ENCODE assay signal across 9 cellular contexts in genomic region chr18:54147439-54147838, GRCh38.
DNase-seq lines count a peak whose midpoint lies in the region; ATAC-seq lines count a peak whose summit lies in the region.
"Had no signal": no experiment of that assay in that cellular context is flagged by ENCODE, and none has a peak within 500 bp of the region (broad histone marks: within the 10 kb centered on the region; RNA-seq: fewer than 3 reads in every experiment).

No MANE protein-coding gene starts in this region.

- H3K4me3 Mint-ChIP-seq in CD8-positive, alpha-beta memory T cell: no peak overlapping the region
- H3K4me3 Mint-ChIP-seq: naive B cell had no signal

- no peaks in the 10 kb centered on the region for H3K36me3 ChIP-seq in CD8-positive, alpha-beta memory T cell (ENCODE audit: insufficient read depth, low read length)

- H3K9me3 ChIP-seq in CD8-positive, alpha-beta memory T cell (ENCODE audit: low read length): no peaks in the 10 kb centered on the region

- CTCF ChIA-PET in CD8-positive, alpha-beta memory T cell (lab: Charles Lee): interaction anchor here (1.2 kb wide), 1 partner anchor 76 kb away, joined by 3 read pairs; no protein-coding TSS in a partner anchor

- H3K27ac Mint-ChIP-seq in CD8-positive, alpha-beta memory T cell: peak overlapping the region in 1 of 8 donors; percentile 20

- H3K36me3 Mint-ChIP-seq in CD8-positive, alpha-beta memory T cell: peaks cover 10 to 18% (median 10%) of the 10 kb centered on the region in 3 donors

- H3K27me3 Mint-ChIP-seq in CD8-positive, alpha-beta memory T cell: no peaks in the 10 kb centered on the region
- H3K27me3 Mint-ChIP-seq: naive B cell had no signal

- no peaks in the 10 kb centered on the region for H3K27me3 ChIP-seq in CD8-positive, alpha-beta memory T cell (ENCODE audit: insufficient read depth, low read length, poor library complexity, severe bottlenecking)

- no peak overlapping the region for H3K27ac ChIP-seq in CD8-positive, alpha-beta memory T cell (ENCODE audit: low read depth, low read length)

- peaks cover 10 to 15% (median 13%) of the 10 kb centered on the region in 3 donors for H3K4me1 Mint-ChIP-seq in CD8-positive, alpha-beta memory T cell
- H3K4me1 Mint-ChIP-seq: naive B cell had no signal

- no peak overlapping the region for H3K4me3 ChIP-seq in CD8-positive, alpha-beta memory T cell (ENCODE audit: low read length)

- POLR2A ChIA-PET in CD8-positive, alpha-beta memory T cell (lab: Charles Lee): interaction anchor here (0.6 to 0.7 kb wide), 2 partner anchors 76 to 123 kb away, joined by 3 to 5 read pairs; no protein-coding TSS in a partner anchor

- no peaks in the 10 kb centered on the region for H3K4me1 ChIP-seq in CD8-positive, alpha-beta memory T cell (ENCODE audit: insufficient read depth, low read length)

- ATAC-seq in GM21619 (IDR thresholded peaks at IDR 0.05; ENCODE audit: unreplicated experiment): peak; percentile 81
- ATAC-seq in HG03457 (IDR thresholded peaks at IDR 0.05; ENCODE audit: unreplicated experiment): peak; percentile 72

- peaks cover 0 to 8% (median 0%) of the 10 kb centered on the region in 5 donors for H3K9me3 Mint-ChIP-seq in CD8-positive, alpha-beta memory T cell

- DNase-seq in NCI-H524 (lab: John Stamatoyannopoulos, UW): peak; percentile 25 to 80
- DNase-seq in NCI-H524 treated with DMSO at 0.1 percent for 48 hours (lab: John Stamatoyannopoulos, UW): no peak
- DNase-seq in myocyte (ENCODE audit: low read depth): peak; percentile 68
- DNase-seq in CD8-positive, alpha-beta memory T cell: no peak
- DNase-seq in SHP77 treated with DMSO at 0.1 percent for 48 hours (lab: John Stamatoyannopoulos, UW): no peak
- DNase-seq in AG08396 (ENCODE audit: low spot score): no peak
- DNase-seq: naive B cell had no signal

Comparison
In these comparisons a context has a peak if more than half of its experiments do, and no peak if none do; other contexts are left out.
1. DNase-seq: peak in NCI-H524 (2 of 2) and myocyte (single experiment); none in NCI-H524 treated with DMSO at 0.1 percent for 48 hours (single experiment), CD8-positive, alpha-beta memory T cell (0 of 5), SHP77 treated with DMSO at 0.1 percent for 48 hours (single experiment) and AG08396 (single experiment).